In genomic region chr9:133704711-133705181, GRCh38 we compare ENCODE assay signal across 16 cellular contexts. TPM values are rescaled to one million over a fixed set of nuclear protein-coding genes. Genes with fewer than 3 reads are reported as not detected.
DNase-seq lines count a peak whose midpoint lies in the region; ATAC-seq and TF ChIP-seq lines count a peak whose summit lies in the region.
"Had no signal": no experiment of that assay in that cellular context is flagged by ENCODE, and none has a peak within 500 bp of the region (broad histone marks: within the 10 kb centered on the region; RNA-seq: fewer than 3 reads in every experiment).

No MANE protein-coding gene starts in this region.

- peaks cover 2% of the 10 kb centered on the region for H3K79me1 ChIP-seq in neuronal stem cell (ENCODE audit: low read depth, low read length)

- H3K27ac ChIP-seq in BLaER1 treated with 17β-estradiol and CSF1 and Interleukin-3, amounts not matched to agents 10 nM and 100 nM = peak overlapping the region in 4 of 11 experiments; percentile 41 to 98 (median 96); a peak in 7 of 22 replicates
- no peak overlapping the region for H3K27ac ChIP-seq in neuronal stem cell (replicated peaks; ENCODE audit: low read length)
- H3K27ac ChIP-seq: brain microvascular endothelial cell, gastroesophageal sphincter, neutrophil, transverse colon had no signal

- H2BK15ac ChIP-seq in neuronal stem cell (ENCODE audit: low read length) = no peak overlapping the region

- H3K27me3 Mint-ChIP-seq in activated B cell treated with CpG ODN at 0.5 μM for 24 hours = peaks cover 6% of the 10 kb centered on the region

- peak overlapping the region; percentile 81 to 100 (median 98); a peak in 21 of 22 replicates for H3K4me2 ChIP-seq in BLaER1 treated with 17β-estradiol and CSF1 and Interleukin-3, amounts not matched to agents 10 nM and 100 nM
- no peak overlapping the region for H3K4me2 ChIP-seq in neuronal stem cell (ENCODE audit: insufficient read depth, low read length, poor library complexity, severe bottlenecking)
- H3K4me2 ChIP-seq: smooth muscle cell had no signal

- intact Hi-C loops in activated B cell treated with CpG ODN at 0.5 μM for 24 hours (cut with micrococcal nuclease) = no loop called here

- H3K36me3 ChIP-seq in BLaER1 treated with 17β-estradiol and CSF1 and Interleukin-3, amounts not matched to agents 10 nM and 100 nM = no peaks in the 10 kb centered on the region
- H3K36me3 ChIP-seq in neuronal stem cell (replicated peaks in 1 of 2; ENCODE audit: control insufficient read depth in 2 of 2, insufficient read depth in 2 of 2, low read length in 2 of 2) = no peaks in the 10 kb centered on the region
- H3K36me3 ChIP-seq: brain microvascular endothelial cell, gastroesophageal sphincter, neutrophil, transverse colon had no signal

- H2AK5ac ChIP-seq in neuronal stem cell (ENCODE audit: low read depth, low read length) = peak overlapping the region; percentile 60

- peaks cover 48% of the 10 kb centered on the region for H3K4me1 Mint-ChIP-seq in activated B cell treated with CpG ODN at 0.5 μM for 24 hours

- H3K23ac ChIP-seq in neuronal stem cell (ENCODE audit: low read depth, low read length, poor library complexity) = peak overlapping the region; percentile 52

- TF ChIP-seq CTCF in activated B cell treated with CpG ODN at 0.5 μM for 24 hours (IDR thresholded peaks at IDR 0.05) = no peak

- no peak overlapping the region for H3K14ac ChIP-seq in neuronal stem cell (ENCODE audit: low read length)

- no peak overlapping the region for H3K4ac ChIP-seq in neuronal stem cell (ENCODE audit: low read length)

- POLR2A ChIA-PET in activated B cell treated with CpG ODN at 0.5 μM for 24 hours (lab: Charles Lee) = no interaction called here

- peak; percentile 21 for DNase-seq in activated CD4-positive, CD25-positive, alpha-beta regulatory T cell treated with anti-CD3 and anti-CD28 coated beads, Interleukin-2, amount 50 U/mL, for 72 hours
- no peak for DNase-seq in activated CD4-positive, CD25-positive, alpha-beta regulatory T cell (lab: John Stamatoyannopoulos, UW)
- DNase-seq in activated B cell treated with CpG ODN at 0.5 μM for 24 hours (peak; percentile 10), neuronal stem cell (ENCODE audit: low spot score) (no peak), glomerular visceral epithelial cell (ENCODE audit: extremely low spot score) (no peak), NCI-H526 treated with DMSO at 0.1 percent for 48 hours (lab: John Stamatoyannopoulos, UW) (no peak), SIG-M5 treated with dmso at 0.1 percent for 504 hours (lab: John Stamatoyannopoulos, UW; ENCODE audit: unreplicated experiment) (no peak)
- DNase-seq: brain microvascular endothelial cell; NCI-H69; stimulated activated CD4-positive, alpha-beta T cell treated with anti-CD3 and anti-CD28 coated beads, Interleukin-2, amount 100 ng/mL, for 24 hours; transverse colon had no signal

- H3K4me3 Mint-ChIP-seq in activated B cell treated with CpG ODN at 0.5 μM for 24 hours = no peak overlapping the region

- no peak overlapping the region for H2BK5ac ChIP-seq in neuronal stem cell (ENCODE audit: low read length)

- H3K4me3 ChIP-seq in BLaER1 treated with 17β-estradiol and CSF1 and Interleukin-3, amounts not matched to agents 10 nM and 100 nM = peak overlapping the region in 2 of 10 experiments; percentile 12 to 45; a peak in 1 of 20 replicates
- H3K4me3 ChIP-seq in neuronal stem cell (ENCODE audit: low read length in 2 of 2) = no peak overlapping the region
- H3K4me3 ChIP-seq: gastroesophageal sphincter, lung, smooth muscle cell, transverse colon had no signal

- peaks cover 86 to 100% (median 100%) of the 10 kb centered on the region in 10 experiments for H3K4me1 ChIP-seq in BLaER1 treated with 17β-estradiol and CSF1 and Interleukin-3, amounts not matched to agents 10 nM and 100 nM
- H3K4me1 ChIP-seq in neuronal stem cell (ENCODE audit: control insufficient read depth in 2 of 2, insufficient read depth in 1 of 2, low read depth in 1 of 2, low read length in 2 of 2) = peaks cover 8 to 14% of the 10 kb centered on the region in 2 donors

- H3K27ac Mint-ChIP-seq in activated B cell treated with CpG ODN at 0.5 μM for 24 hours = no peak overlapping the region

- no peak for ATAC-seq in activated B cell treated with CpG ODN at 0.5 μM for 24 hours (ENCODE audit: low read depth)
- ATAC-seq: gastroesophageal sphincter had no signal

- H3K27me3 ChIP-seq in BLaER1 treated with 17β-estradiol and CSF1 and Interleukin-3, amounts not matched to agents 10 nM and 100 nM = peaks cover 0 to 46% (median 0%) of the 10 kb centered on the region in 11 experiments; a peak in 7 of 22 replicates
- H3K27me3 ChIP-seq in neuronal stem cell (ENCODE audit: control insufficient read depth in 3 of 3, insufficient read depth in 3 of 3, low read depth in 1 of 3, low read length in 3 of 3) = no peaks in the 10 kb centered on the region
- H3K27me3 ChIP-seq: brain microvascular endothelial cell had no signal

- CTCF ChIA-PET in activated B cell treated with CpG ODN at 0.5 μM for 24 hours (lab: Charles Lee) = no interaction called here

- H3K36me3 Mint-ChIP-seq in activated B cell treated with CpG ODN at 0.5 μM for 24 hours (ENCODE audit: low read depth) = no peaks in the 10 kb centered on the region

- no CpG with 5 or more reads among the region's 23 CpGs for WGBS in neuronal stem cell (ENCODE audit: extremely low coverage in 2 of 2, insufficient read length in 2 of 2, insufficient replicate concordance in 1 of 2), 2 donors

- H3K9ac ChIP-seq in BLaER1 treated with 17β-estradiol and CSF1 and Interleukin-3, amounts not matched to agents 10 nM and 100 nM = peak overlapping the region in 4 of 11 experiments; percentile 70 to 90 (median 89); a peak in 8 of 22 replicates
- no peak overlapping the region for H3K9ac ChIP-seq in neuronal stem cell (ENCODE audit: low read depth, low read length, poor library complexity)

- no peaks in the 10 kb centered on the region for H4K20me1 ChIP-seq in BLaER1 treated with 17β-estradiol and CSF1 and Interleukin-3, amounts not matched to agents 10 nM and 100 nM

- no peak overlapping the region for H4K91ac ChIP-seq in neuronal stem cell (ENCODE audit: low read depth, low read length, poor library complexity)

- H2BK120ac ChIP-seq in neuronal stem cell (ENCODE audit: low read depth, low read length) = no peak overlapping the region

- H2AFZ ChIP-seq in neuronal stem cell (ENCODE audit: low read length) = no peak overlapping the region

- H2BK12ac ChIP-seq in neuronal stem cell (ENCODE audit: low read length) = no peak overlapping the region

- no peaks in the 10 kb centered on the region for H3K9me3 Mint-ChIP-seq in activated B cell treated with CpG ODN at 0.5 μM for 24 hours

- no peaks in the 10 kb centered on the region for H3K9me3 ChIP-seq in BLaER1 treated with 17β-estradiol and CSF1 and Interleukin-3, amounts not matched to agents 10 nM and 100 nM (replicated peaks in 1 of 11)
- H3K9me3 ChIP-seq in neuronal stem cell (replicated peaks in 1 of 2; ENCODE audit: control insufficient read depth in 2 of 2, insufficient read depth in 1 of 2, low read depth in 1 of 2, low read length in 2 of 2) = no peaks in the 10 kb centered on the region
- H3K9me3 ChIP-seq: gastroesophageal sphincter, neutrophil, transverse colon had no signal

- peak overlapping the region; percentile 7 for H3K18ac ChIP-seq in neuronal stem cell (ENCODE audit: low read length)

- no peak overlapping the region for H4K8ac ChIP-seq in neuronal stem cell (ENCODE audit: low read depth, low read length)

RNA-seq across cellular contexts. Expression of gene SARDH, which starts 33.4 kb away (rescaled TPM):
- total RNA-seq in activated B cell treated with CpG ODN at 0.5 μM for 24 hours = not detected in 2 replicates
- 3.8 TPM for polyA plus RNA-seq in neuronal stem cell (2013, experiment 1 of 2)
- polyA plus RNA-seq in neuronal stem cell (2013, experiment 2 of 2) = 3.7 TPM

Comparison
In these comparisons a context has a peak if more than half of its experiments do, and no peak if none do; other contexts are left out.
1. DNase-seq: peak in activated CD4-positive, CD25-positive, alpha-beta regulatory T cell treated with anti-CD3 and anti-CD28 coated beads, Interleukin-2, amount 50 U/mL, for 72 hours (single experiment) and activated B cell treated with CpG ODN at 0.5 μM for 24 hours (single experiment); none in activated CD4-positive, CD25-positive, alpha-beta regulatory T cell (0 of 4), neuronal stem cell (single experiment), glomerular visceral epithelial cell (single experiment), NCI-H526 treated with DMSO at 0.1 percent for 48 hours (single experiment) and SIG-M5 treated with dmso at 0.1 percent for 504 hours (single experiment).